In the genomic region with DNA sequence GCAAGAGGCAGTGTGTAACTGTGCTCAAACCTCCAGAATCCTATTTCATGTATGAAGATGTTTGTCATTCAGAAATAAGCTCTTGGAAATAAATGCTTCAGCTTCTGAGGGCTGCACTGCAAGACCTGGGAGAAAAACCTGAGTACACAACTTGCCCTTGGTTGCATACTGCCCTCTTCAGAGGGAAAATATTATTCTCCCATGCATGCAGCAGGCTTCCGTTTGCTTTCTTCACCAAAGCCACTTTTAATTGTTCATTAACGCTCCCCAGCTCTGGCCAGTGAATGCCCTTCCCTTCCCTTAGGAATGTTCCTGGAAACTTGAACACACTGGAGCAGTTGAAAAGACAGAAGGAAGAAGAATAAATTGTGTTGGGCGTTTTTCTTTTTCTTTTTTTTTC, we compare ENCODE assay signal across 8 cellular contexts. TPM values are rescaled to one million over a fixed set of nuclear protein-coding genes. Genes with fewer than 3 reads are reported as not detected.
DNase-seq lines count a peak whose midpoint lies in the region; ATAC-seq and TF ChIP-seq lines count a peak whose summit lies in the region.

No MANE protein-coding gene starts in this region.

- H3K27ac ChIP-seq in OCI-LY1 (ENCODE audit: low read depth, low read length, poor library complexity, severe bottlenecking): no peak overlapping the region

- no peaks in the 10 kb centered on the region for H4K20me1 ChIP-seq in OCI-LY1 (ENCODE audit: insufficient read depth, low read length)

- no peak for DNase-seq in AG09319 (ENCODE audit: extremely low read depth, low read depth)
- peak; percentile 21 for DNase-seq in fibroblast of mammary gland (ENCODE audit: low read depth)
- no peak for DNase-seq in type B pancreatic cell (ENCODE audit: extremely low spot score, unreplicated experiment)
- no peak for DNase-seq in NCI-H2196 (lab: John Stamatoyannopoulos, UW; ENCODE audit: unreplicated experiment)

- H3K27me3 Mint-ChIP-seq in type B pancreatic cell: peaks cover 29% of the 10 kb centered on the region

- no peaks in the 10 kb centered on the region for H3K9me3 ChIP-seq in OCI-LY1 (ENCODE audit: low read length)

- peaks cover 25% of the 10 kb centered on the region for H3K4me1 Mint-ChIP-seq in type B pancreatic cell (ENCODE audit: unreplicated experiment)

- H3K9me3 Mint-ChIP-seq in type B pancreatic cell: no peaks in the 10 kb centered on the region

- TF ChIP-seq CTCF in AG09319 (IDR thresholded peaks at IDR 0.05; ENCODE audit: low read depth, low read length) (peak; percentile 36), GM12873 (IDR thresholded peaks at IDR 0.05; ENCODE audit: insufficient read depth, low read depth, low read length, missing control alignments) (peak; percentile 47), OCI-LY1 (IDR thresholded peaks at IDR 0.05; ENCODE audit: low read length) (peak; percentile 56), fibroblast of mammary gland (conservative IDR thresholded peaks at IDR 0.05; ENCODE audit: control insufficient read depth, insufficient read depth, low read depth, low read length) (peak; percentile 34), type B pancreatic cell (conservative IDR thresholded peaks at IDR 0.05) (peak; percentile 40)

- ATAC-seq in HG02852 (IDR thresholded peaks at IDR 0.05; ENCODE audit: unreplicated experiment) (no peak), HG03520 (IDR thresholded peaks at IDR 0.05; ENCODE audit: unreplicated experiment) (no peak)

- no peaks in the 10 kb centered on the region for H3K36me3 Mint-ChIP-seq in type B pancreatic cell

- no peak overlapping the region for H3K9ac ChIP-seq in OCI-LY1 (ENCODE audit: low read length)

- H2AFZ ChIP-seq in OCI-LY1 (ENCODE audit: low read length): no peak overlapping the region

- peaks cover 30% of the 10 kb centered on the region for H3K4me1 ChIP-seq in OCI-LY1 (ENCODE audit: insufficient read depth, low read length, severe bottlenecking)

- H3K79me2 ChIP-seq in OCI-LY1 (ENCODE audit: insufficient read depth, low read length): no peaks in the 10 kb centered on the region

- H3K4me3 ChIP-seq in OCI-LY1 (ENCODE audit: low read depth, low read length, poor library complexity, severe bottlenecking): no peak overlapping the region
- H3K4me3 ChIP-seq in fibroblast of mammary gland (ENCODE audit: control insufficient read depth, low read depth, low read length): no peak overlapping the region

- peak overlapping the region; percentile 53 for H3K4me3 Mint-ChIP-seq in type B pancreatic cell

- no peaks in the 10 kb centered on the region for H3K36me3 ChIP-seq in OCI-LY1 (ENCODE audit: insufficient read depth, low read length)

- no peak overlapping the region for H3K4me2 ChIP-seq in OCI-LY1 (ENCODE audit: low read length)

- peak overlapping the region; percentile 70 for H3K27ac Mint-ChIP-seq in type B pancreatic cell

- H3K27me3 ChIP-seq in OCI-LY1 (ENCODE audit: insufficient read depth, low read length): no peaks in the 10 kb centered on the region

- no peaks in the 10 kb centered on the region for H3K9me2 ChIP-seq in OCI-LY1 (ENCODE audit: low read depth, low read length)

- H3F3A ChIP-seq in OCI-LY1 (ENCODE audit: insufficient read depth, low read length): no peaks in the 10 kb centered on the region

RNA-seq across cellular contexts. Expression of a gene that starts 2.5 kb away (rescaled TPM):
- 12.2 and 13.3 TPM in 2 replicates for total RNA-seq in type B pancreatic cell (ENCODE audit: low replicate concordance)
